36 cellular contexts compared by ENCODE assay signal in genomic region chr13:81568824-81569223, GRCh38.
"Had no signal": no experiment of that assay in that cellular context is flagged by ENCODE, and none has a peak within 500 bp of the region (broad histone marks: within the 10 kb centered on the region; RNA-seq: fewer than 3 reads in every experiment).

No MANE protein-coding gene starts in this region.

- H2AFZ ChIP-seq: PC-9 had no signal

- H3K4me2 ChIP-seq: PC-9 had no signal

- DNase-seq: activated CD4-positive, alpha-beta memory T cell treated with anti-CD3 and anti-CD28 coated beads, Interleukin-2, amount 10 ng/mL, durations not matched to agents 7 days and 5 days; activated CD4-positive, alpha-beta T cell treated with anti-CD3 and anti-CD28 coated beads for 1 hour; activated CD4-positive, alpha-beta T cell treated with anti-CD3 and anti-CD28 coated beads for 48 hours; activated CD4-positive, CD25-positive, alpha-beta regulatory T cell; activated CD8-positive, alpha-beta memory T cell treated with anti-CD3 and anti-CD28 coated beads for 24 hours; activated CD8-positive, alpha-beta memory T cell treated with anti-CD3 and anti-CD28 coated beads, Interleukin-2, amount 10 ng/mL, durations not matched to agents 7 days and 5 days; activated CD8-positive, alpha-beta memory T cell treated with anti-CD3 and anti-CD28 coated beads, Interleukin-2, amount 50 U/mL, for 48 hours; activated effector memory CD4-positive, alpha-beta T cell treated with Interleukin-2 at 50 U/mL for 16 hours; activated naive CD4-positive, alpha-beta T cell treated with anti-CD3 and anti-CD28 coated beads, Interleukin-2, amount 10 ng/mL, durations not matched to agents 7 days and 5 days; activated naive CD8-positive, alpha-beta T cell treated with anti-CD3 and anti-CD28 coated beads, Interleukin-2, amount 50 U/mL, for 24 hours; activated T-cell treated with anti-CD3 and anti-CD28 coated beads, Interleukin-2, amount 50 U/mL, for 48 hours; anterior cingulate cortex; caudate nucleus; cerebellar nuclear complex; Kasumi-1; MG63; NCI-H1092; NCI-H146; NCI-H187; NCI-H2029 treated with DMSO at 0.1 percent for 48 hours; NCI-H2107; NCI-H226; NCI-H446 treated with DMSO at 0.1 percent for 48 hours; NCI-H524; NCI-H748 treated with DMSO at 0.1 percent for 48 hours; NK-92 treated with Interleukin-12 subunit alpha and Interleukin-12 subunit beta, amount 100 ng/mL, for 24 hours; PC-9; SIG-M5; SW 1271; T-helper 1 cell; T-helper 2 cell; T1000; WERI-Rb-1 had no signal

- H3K27me3 ChIP-seq: MG63 had no signal

- H3K4me3 ChIP-seq: MG63, PC-9 had no signal

- ATAC-seq: activated CD8-positive, alpha-beta memory T cell treated with anti-CD3 and anti-CD28 coated beads, Interleukin-2, amount 10 ng/mL, durations not matched to agents 7 days and 5 days; activated naive CD8-positive, alpha-beta T cell treated with anti-CD3 and anti-CD28 coated beads, Interleukin-2, amount 50 U/mL, for 24 hours; Right ventricle myocardium inferior; SK-N-SH treated with all-trans-retinoic acid at 6 μM for 48 hours had no signal

- H3K27ac ChIP-seq: PC-9, RWPE1, WERI-Rb-1 had no signal

- H3K36me3 ChIP-seq: MG63, WERI-Rb-1 had no signal

- H3K9me3 ChIP-seq: MG63 had no signal
